Comparison of ENCODE assay signal across 9 cellular contexts in genomic region chr12:121133838-121134237, GRCh38. TPM values are rescaled to one million over a fixed set of nuclear protein-coding genes. Genes with fewer than 3 reads are reported as not detected.
A peak's percentile ranks its signal among the peaks of the same experiment; 100 is the strongest.
DNase-seq lines count a peak whose midpoint lies in the region; ATAC-seq and TF ChIP-seq lines count a peak whose summit lies in the region.
"Had no signal": no experiment of that assay in that cellular context is flagged by ENCODE, and none has a peak within 500 bp of the region (broad histone marks: within the 10 kb centered on the region; RNA-seq: fewer than 3 reads in every experiment).

No MANE protein-coding gene starts in this region.

- H3K36me3 ChIP-seq in neuronal stem cell (replicated peaks in 1 of 2; ENCODE audit: control insufficient read depth in 2 of 2, insufficient read depth in 2 of 2, low read length in 2 of 2) (no peaks in the 10 kb centered on the region), Peyer's patch (no peaks in the 10 kb centered on the region)

- TF ChIP-seq CTCF in foreskin fibroblast (IDR thresholded peaks at IDR 0.05; ENCODE audit: low read depth, low read length) (no peak), Peyer's patch (IDR thresholded peaks at IDR 0.05) (no peak)

- peak overlapping the region; percentile 66 to 84 for H3K4me3 ChIP-seq in foreskin fibroblast (ENCODE audit: low read depth in 1 of 2, low read length in 2 of 2)
- no peak overlapping the region for H3K4me3 ChIP-seq in neuronal stem cell (ENCODE audit: low read length in 2 of 2)
- no peak overlapping the region for H3K4me3 ChIP-seq in Peyer's patch

- peak overlapping the region; percentile 82 for H3K4me3 Mint-ChIP-seq in activated T-cell treated with anti-CD3 and anti-CD28 coated beads, Interleukin-2, amount 50 U/mL, for 24 hours
- peak overlapping the region; percentile 70 for H3K4me3 Mint-ChIP-seq in T-helper 17 cell

- no peak overlapping the region for H3K23ac ChIP-seq in neuronal stem cell (ENCODE audit: low read depth, low read length, poor library complexity)

- TF ChIP-seq POLR2A in Peyer's patch (IDR thresholded peaks at IDR 0.05), result no peak

- no peaks in the 10 kb centered on the region for H3K36me3 Mint-ChIP-seq in activated T-cell treated with anti-CD3 and anti-CD28 coated beads, Interleukin-2, amount 50 U/mL, for 24 hours (ENCODE audit: low read depth)
- no peaks in the 10 kb centered on the region for H3K36me3 Mint-ChIP-seq in T-helper 17 cell (ENCODE audit: low read depth)

- H3K27me3 ChIP-seq in neuronal stem cell (ENCODE audit: control insufficient read depth in 3 of 3, insufficient read depth in 3 of 3, low read depth in 1 of 3, low read length in 3 of 3) (peaks cover 0 to 29% (median 0%) of the 10 kb centered on the region in 3 experiments), Peyer's patch (no peaks in the 10 kb centered on the region)

- H3K4ac ChIP-seq in neuronal stem cell (ENCODE audit: low read length), result no peak overlapping the region

- peak overlapping the region; percentile 97 for H3K27ac ChIP-seq in temporal lobe (ENCODE audit: low read depth, low read length)
- H3K27ac ChIP-seq in neuronal stem cell (replicated peaks; ENCODE audit: low read length), result no peak overlapping the region
- H3K27ac ChIP-seq in Peyer's patch, result no peak overlapping the region

- H2AFZ ChIP-seq in neuronal stem cell (ENCODE audit: low read length), result no peak overlapping the region

- H3K9ac ChIP-seq in neuronal stem cell (ENCODE audit: low read depth, low read length, poor library complexity), result no peak overlapping the region

- no peak overlapping the region for H2BK120ac ChIP-seq in neuronal stem cell (ENCODE audit: low read depth, low read length)

- H3K9me3 ChIP-seq in T-helper 17 cell (ENCODE audit: control insufficient read depth, low read length, poor library complexity, severe bottlenecking), result no peaks in the 10 kb centered on the region
- peaks cover 0 to 4% of the 10 kb centered on the region in 2 donors for H3K9me3 ChIP-seq in neuronal stem cell (replicated peaks in 1 of 2; ENCODE audit: control insufficient read depth in 2 of 2, insufficient read depth in 1 of 2, low read depth in 1 of 2, low read length in 2 of 2)
- H3K9me3 ChIP-seq in Peyer's patch, result no peaks in the 10 kb centered on the region

- H3K4me1 ChIP-seq in neuronal stem cell (ENCODE audit: control insufficient read depth in 2 of 2, insufficient read depth in 1 of 2, low read depth in 1 of 2, low read length in 2 of 2), result peaks cover 4 to 7% of the 10 kb centered on the region in 2 donors
- peaks cover 0 to 16% (median 2%) of the 10 kb centered on the region in 4 donors for H3K4me1 ChIP-seq in Peyer's patch

- no peak overlapping the region for H3K14ac ChIP-seq in neuronal stem cell (ENCODE audit: low read length)

- H2BK12ac ChIP-seq in neuronal stem cell (ENCODE audit: low read length), result no peak overlapping the region

- H3K4me2 ChIP-seq in neuronal stem cell (ENCODE audit: insufficient read depth, low read length, poor library complexity, severe bottlenecking), result no peak overlapping the region

- H3K9me3 Mint-ChIP-seq in activated T-cell treated with anti-CD3 and anti-CD28 coated beads, Interleukin-2, amount 50 U/mL, for 24 hours, result peaks cover 3% of the 10 kb centered on the region
- H3K9me3 Mint-ChIP-seq: H9 had no signal

- WGBS in neuronal stem cell (ENCODE audit: extremely low coverage in 2 of 2, insufficient read length in 2 of 2, insufficient replicate concordance in 1 of 2), 2 donors, result no CpG with 5 or more reads among the region's 7 CpGs

- DNase-seq in activated T-cell treated with anti-CD3 and anti-CD28 coated beads, Interleukin-2, amount 50 U/mL, for 24 hours, result no peak
- DNase-seq in activated T-cell treated with anti-CD3 and anti-CD28 coated beads, Interleukin-2, amount 50 U/mL, for 48 hours, result no peak
- DNase-seq in T-helper 17 cell (no peak), foreskin fibroblast (no peak), neuronal stem cell (ENCODE audit: low spot score) (no peak), Peyer's patch (no peak), NOMO-1 treated with dmso at 0.1 percent for 144 hours (lab: John Stamatoyannopoulos, UW; ENCODE audit: unreplicated experiment) (no peak)

- no peak overlapping the region for H4K8ac ChIP-seq in neuronal stem cell (ENCODE audit: low read depth, low read length)

- H2BK5ac ChIP-seq in neuronal stem cell (ENCODE audit: low read length), result no peak overlapping the region

- peak overlapping the region; percentile 82 for H3K27ac Mint-ChIP-seq in activated T-cell treated with anti-CD3 and anti-CD28 coated beads, Interleukin-2, amount 50 U/mL, for 24 hours
- H3K27ac Mint-ChIP-seq in T-helper 17 cell, result peak overlapping the region; percentile 68

- H3K27me3 Mint-ChIP-seq in activated T-cell treated with anti-CD3 and anti-CD28 coated beads, Interleukin-2, amount 50 U/mL, for 24 hours, result no peaks in the 10 kb centered on the region
- H3K27me3 Mint-ChIP-seq in T-helper 17 cell, result no peaks in the 10 kb centered on the region

- peaks cover 1% of the 10 kb centered on the region for H3K79me1 ChIP-seq in neuronal stem cell (ENCODE audit: low read depth, low read length)

- H2AK5ac ChIP-seq in neuronal stem cell (ENCODE audit: low read depth, low read length), result no peak overlapping the region

- ATAC-seq in T-helper 17 cell, result no peak

- H3K4me1 Mint-ChIP-seq in activated T-cell treated with anti-CD3 and anti-CD28 coated beads, Interleukin-2, amount 50 U/mL, for 24 hours (ENCODE audit: low read depth), result peaks cover 57% of the 10 kb centered on the region
- H3K4me1 Mint-ChIP-seq in T-helper 17 cell, result peaks cover 45% of the 10 kb centered on the region

- no peak overlapping the region for H3K18ac ChIP-seq in neuronal stem cell (ENCODE audit: low read length)

- H2BK15ac ChIP-seq in neuronal stem cell (ENCODE audit: low read length), result no peak overlapping the region

- H4K91ac ChIP-seq in neuronal stem cell (ENCODE audit: low read depth, low read length, poor library complexity), result no peak overlapping the region

RNA-seq across cellular contexts. Expression of gene P2RX7, which starts 1.2 kb away (rescaled TPM):
- total RNA-seq in T-helper 17 cell, result 10 to 100 TPM in 1 of 2 donors, 1 to 10 TPM in 1; 6.3 to 10.4 TPM
- total RNA-seq in temporal lobe, result 1.7 TPM
- polyA plus RNA-seq in neuronal stem cell (2013, experiment 1 of 2), result 0.20 TPM
- 0.37 TPM for polyA plus RNA-seq in neuronal stem cell (2013, experiment 2 of 2)
- 1 to 10 TPM in 3 of 4 donors, not detected in 1; 1.0 to 9.1 (median 1.7) TPM for total RNA-seq in Peyer's patch

Comparison
In these comparisons a context has a peak if more than half of its experiments do, and no peak if none do; other contexts are left out.
1. H3K4me3 ChIP-seq: peak in foreskin fibroblast (2 of 2); none in neuronal stem cell (0 of 2) and Peyer's patch (0 of 4).